ENCODE assay signal across 1 cellular context in genomic region chr13:42420304-42420703, GRCh38.
TF ChIP-seq lines count a peak whose summit lies in the region.

No MANE protein-coding gene starts in this region.

TF ChIP-seq in GM12878, 131 proteins besides CTCF, POLR2A, EP300 and RAD21 (continued from another document and continues in another):
- no peak for TF ChIP-seq SKIL (IDR thresholded peaks at IDR 0.05; ENCODE audit: low read depth, poor library complexity, severe bottlenecking)
- peak; percentile 68; the same call in 1 of the 2 replicates for TF ChIP-seq IRF4 (IDR thresholded peaks at IDR 0.05; ENCODE audit: low read depth, low read length)
- no peak for TF ChIP-seq POLR2AphosphoS2 (IDR thresholded peaks at IDR 0.05; ENCODE audit: low read depth, low read length)
- TF ChIP-seq SRF (IDR thresholded peaks at IDR 0.05; ENCODE audit: low read depth in 2 of 2, low read length in 2 of 2): no peak
- TF ChIP-seq RB1 (IDR thresholded peaks at IDR 0.05; ENCODE audit: borderline replicate concordance): no peak
- no peak for TF ChIP-seq ZZZ3 (IDR thresholded peaks at IDR 0.05; ENCODE audit: control insufficient read depth, insufficient read length, low read depth)
- TF ChIP-seq HDAC2 (IDR thresholded peaks at IDR 0.05): no peak
- TF ChIP-seq GATAD2B (conservative IDR thresholded peaks at IDR 0.05; ENCODE audit: low read depth): no peak
- TF ChIP-seq EGR1 (IDR thresholded peaks at IDR 0.05; ENCODE audit: borderline replicate concordance in 1 of 2, low read depth in 2 of 2, low read length in 2 of 2): peak in 1 of 2 experiments; percentile 96; a peak in 2 of 3 replicates
- peak; percentile 71 for TF ChIP-seq EED (IDR thresholded peaks at IDR 0.05; ENCODE audit: low read depth)
- no peak for TF ChIP-seq BACH1 (IDR thresholded peaks at IDR 0.05; ENCODE audit: borderline replicate concordance)
- TF ChIP-seq YBX1 (IDR thresholded peaks at IDR 0.05): no peak
- TF ChIP-seq, protein P1, sequence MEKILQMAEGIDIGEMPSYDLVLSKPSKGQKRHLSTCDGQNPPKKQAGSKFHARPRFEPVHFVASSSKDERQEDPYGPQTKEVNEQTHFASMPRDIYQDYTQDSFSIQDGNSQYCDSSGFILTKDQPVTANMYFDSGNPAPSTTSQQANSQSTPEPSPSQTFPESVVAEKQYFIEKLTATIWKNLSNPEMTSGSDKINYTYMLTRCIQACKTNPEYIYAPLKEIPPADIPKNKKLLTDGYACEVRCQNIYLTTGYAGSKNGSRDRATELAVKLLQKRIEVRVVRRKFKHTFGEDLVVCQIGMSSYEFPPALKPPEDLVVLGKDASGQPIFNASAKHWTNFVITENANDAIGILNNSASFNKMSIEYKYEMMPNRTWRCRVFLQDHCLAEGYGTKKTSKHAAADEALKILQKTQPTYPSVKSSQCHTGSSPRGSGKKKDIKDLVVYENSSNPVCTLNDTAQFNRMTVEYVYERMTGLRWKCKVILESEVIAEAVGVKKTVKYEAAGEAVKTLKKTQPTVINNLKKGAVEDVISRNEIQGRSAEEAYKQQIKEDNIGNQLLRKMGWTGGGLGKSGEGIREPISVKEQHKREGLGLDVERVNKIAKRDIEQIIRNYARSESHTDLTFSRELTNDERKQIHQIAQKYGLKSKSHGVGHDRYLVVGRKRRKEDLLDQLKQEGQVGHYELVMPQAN (conservative IDR thresholded peaks at IDR 0.05): no peak
- no peak for TF ChIP-seq CHD4 (IDR thresholded peaks at IDR 0.05)
- TF ChIP-seq USF2 (IDR thresholded peaks at IDR 0.05; ENCODE audit: borderline replicate concordance, low read depth, low read length): no peak
- no peak for TF ChIP-seq ESRRA (IDR thresholded peaks at IDR 0.05; ENCODE audit: low read length)
- no peak for TF ChIP-seq NFXL1 (IDR thresholded peaks at IDR 0.05; ENCODE audit: borderline replicate concordance)
- 0 out of 4 replicates have a peak, but pooled peaks of 1 of the 2 experiments have one; percentile 51 for TF ChIP-seq CEBPB (IDR thresholded peaks at IDR 0.05; ENCODE audit: borderline replicate concordance in 1 of 2, low read depth in 2 of 2, low read length in 2 of 2)
- TF ChIP-seq SUZ12 (IDR thresholded peaks at IDR 0.05; ENCODE audit: unreplicated experiment): no peak
- TF ChIP-seq SREBF2 (IDR thresholded peaks at IDR 0.05; ENCODE audit: low read length): no peak
- peak; percentile 16; the same call in 1 of the 2 replicates for TF ChIP-seq TCF12 (IDR thresholded peaks at IDR 0.05; ENCODE audit: low read depth, low read length)
- peak; percentile 71 for TF ChIP-seq ATF7 (IDR thresholded peaks at IDR 0.05; ENCODE audit: low read depth)
- TF ChIP-seq POU2F2 (IDR thresholded peaks at IDR 0.05; ENCODE audit: borderline replicate concordance, low read depth, low read length): no peak; the same call in 2 of the 3 replicates
- TF ChIP-seq PML (IDR thresholded peaks at IDR 0.05; ENCODE audit: low read length): no peak
- TF ChIP-seq CBFB (IDR thresholded peaks at IDR 0.05; ENCODE audit: low read depth): peak; percentile 45; the same call in 1 of the 2 replicates
- TF ChIP-seq BHLHE40 (IDR thresholded peaks at IDR 0.05; ENCODE audit: borderline replicate concordance in 1 of 2, low read depth in 2 of 2, low read length in 1 of 2): no peak
- no peak for TF ChIP-seq SIN3A (IDR thresholded peaks at IDR 0.05; ENCODE audit: low read depth, low read length)
- no peak for TF ChIP-seq MLLT1 (IDR thresholded peaks at IDR 0.05)
- no peak for TF ChIP-seq RBBP5 (conservative IDR thresholded peaks at IDR 0.05)
- TF ChIP-seq, protein P2, sequence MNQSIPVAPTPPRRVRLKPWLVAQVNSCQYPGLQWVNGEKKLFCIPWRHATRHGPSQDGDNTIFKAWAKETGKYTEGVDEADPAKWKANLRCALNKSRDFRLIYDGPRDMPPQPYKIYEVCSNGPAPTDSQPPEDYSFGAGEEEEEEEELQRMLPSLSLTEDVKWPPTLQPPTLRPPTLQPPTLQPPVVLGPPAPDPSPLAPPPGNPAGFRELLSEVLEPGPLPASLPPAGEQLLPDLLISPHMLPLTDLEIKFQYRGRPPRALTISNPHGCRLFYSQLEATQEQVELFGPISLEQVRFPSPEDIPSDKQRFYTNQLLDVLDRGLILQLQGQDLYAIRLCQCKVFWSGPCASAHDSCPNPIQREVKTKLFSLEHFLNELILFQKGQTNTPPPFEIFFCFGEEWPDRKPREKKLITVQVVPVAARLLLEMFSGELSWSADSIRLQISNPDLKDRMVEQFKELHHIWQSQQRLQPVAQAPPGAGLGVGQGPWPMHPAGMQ (IDR thresholded peaks at IDR 0.05; ENCODE audit: borderline replicate concordance): no peak
- peak; percentile 96 for TF ChIP-seq ZNF24 (IDR thresholded peaks at IDR 0.05)
- no peak for TF ChIP-seq GABPA (IDR thresholded peaks at IDR 0.05; ENCODE audit: low read depth)
- no peak for TF ChIP-seq TAF1 (IDR thresholded peaks at IDR 0.05; ENCODE audit: borderline replicate concordance, low read depth, low read length)
- TF ChIP-seq E2F8 (IDR thresholded peaks at IDR 0.05; ENCODE audit: low read depth, partially characterized antibody): no peak
- TF ChIP-seq ZNF592 (IDR thresholded peaks at IDR 0.05): no peak
- TF ChIP-seq MYB (IDR thresholded peaks at IDR 0.05; ENCODE audit: borderline replicate concordance, low read depth, low read length): no peak
- no peak for TF ChIP-seq ZNF207 (IDR thresholded peaks at IDR 0.05; ENCODE audit: borderline replicate concordance)
- no peak for TF ChIP-seq IRF3 (IDR thresholded peaks at IDR 0.05)
- TF ChIP-seq, protein P3, sequence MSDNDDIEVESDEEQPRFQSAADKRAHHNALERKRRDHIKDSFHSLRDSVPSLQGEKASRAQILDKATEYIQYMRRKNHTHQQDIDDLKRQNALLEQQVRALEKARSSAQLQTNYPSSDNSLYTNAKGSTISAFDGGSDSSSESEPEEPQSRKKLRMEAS (IDR thresholded peaks at IDR 0.05; ENCODE audit: low read depth, low read length): no peak
- no peak for TF ChIP-seq SMARCA5 (IDR thresholded peaks at IDR 0.05)
- no peak for TF ChIP-seq ZBTB4 (CRISPR knock-in tag; IDR thresholded peaks at IDR 0.05)
- no peak for TF ChIP-seq ZNF622 (IDR thresholded peaks at IDR 0.05)
- TF ChIP-seq ZBED1 (IDR thresholded peaks at IDR 0.05; ENCODE audit: borderline replicate concordance): no peak
- no peak for TF ChIP-seq SMC3 (IDR thresholded peaks at IDR 0.05; ENCODE audit: borderline replicate concordance, low read length)
- no peak for TF ChIP-seq BRCA1 (IDR thresholded peaks at IDR 0.05; ENCODE audit: low read depth, low read length)
